30 cellular contexts compared by ENCODE assay signal in the genomic region with DNA sequence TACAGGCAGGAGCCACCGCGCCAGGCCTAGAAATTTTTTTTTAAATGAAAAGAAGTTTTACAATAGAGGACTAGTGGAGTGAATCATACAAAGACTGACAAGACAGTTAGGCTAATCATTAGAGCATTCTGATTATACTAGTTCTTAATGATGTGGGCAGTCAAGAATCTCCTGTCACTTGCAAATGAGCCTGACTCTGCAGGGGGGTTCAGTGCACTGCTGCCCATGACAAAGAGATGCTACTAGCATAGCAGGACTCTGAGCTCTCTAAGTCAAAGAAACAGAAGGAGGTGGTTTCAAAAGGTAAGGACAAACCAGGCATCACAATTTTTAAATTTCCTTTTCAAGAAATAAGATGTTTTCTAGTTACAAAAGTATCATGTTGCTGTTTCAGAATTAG. TPM values are rescaled to one million over a fixed set of nuclear protein-coding genes. Genes with fewer than 3 reads are reported as not detected.
DNase-seq lines count a peak whose midpoint lies in the region; ATAC-seq and TF ChIP-seq lines count a peak whose summit lies in the region.
"Had no signal": no experiment of that assay in that cellular context is flagged by ENCODE, and none has a peak within 500 bp of the region (broad histone marks: within the 10 kb centered on the region; RNA-seq: fewer than 3 reads in every experiment).

No MANE protein-coding gene starts in this region.

- H3K4me3 Mint-ChIP-seq in activated CD4-positive, alpha-beta T cell treated with anti-CD3 and anti-CD28 coated beads, Interleukin-2, amount 10 ng/mL, durations not matched to agents 24 days and 14 days: no peak overlapping the region
- H3K4me3 Mint-ChIP-seq in WTC11: peak overlapping the region; percentile 45
- H3K4me3 Mint-ChIP-seq in activated CD8-positive, alpha-beta memory T cell treated with anti-CD3 and anti-CD28 coated beads, Interleukin-2, amount 10 ng/mL, durations not matched to agents 7 days and 5 days: no peak overlapping the region
- H3K4me3 Mint-ChIP-seq: activated T-cell treated with anti-CD3 and anti-CD28 coated beads, Interleukin-2, amount 50 U/mL, for 72 hours; CD4-positive, CD25-positive, alpha-beta regulatory T cell; IgD-negative memory B cell; stimulated activated naive CD8-positive, alpha-beta T cell treated with anti-CD3 and anti-CD28 coated beads, Interleukin-15, Interleukin-2, amounts not matched to agents 100 ng/mL and 50 ng/mL, for 24 hours had no signal

- H3K27me3 Mint-ChIP-seq in activated CD4-positive, alpha-beta T cell treated with anti-CD3 and anti-CD28 coated beads, Interleukin-2, amount 10 ng/mL, durations not matched to agents 24 days and 14 days: no peaks in the 10 kb centered on the region
- peaks cover 4% of the 10 kb centered on the region; the same call in 1 of the 2 replicates for H3K27me3 Mint-ChIP-seq in WTC11 (ENCODE audit: low read depth)
- no peaks in the 10 kb centered on the region for H3K27me3 Mint-ChIP-seq in activated CD8-positive, alpha-beta memory T cell treated with anti-CD3 and anti-CD28 coated beads, Interleukin-2, amount 10 ng/mL, durations not matched to agents 7 days and 5 days
- H3K27me3 Mint-ChIP-seq: CD4-positive, CD25-positive, alpha-beta regulatory T cell; IgD-negative memory B cell; stimulated activated naive CD8-positive, alpha-beta T cell treated with anti-CD3 and anti-CD28 coated beads, Interleukin-15, Interleukin-2, amounts not matched to agents 100 ng/mL and 50 ng/mL, for 24 hours had no signal

- H3K36me3 Mint-ChIP-seq in activated CD4-positive, alpha-beta T cell treated with anti-CD3 and anti-CD28 coated beads, Interleukin-2, amount 10 ng/mL, durations not matched to agents 24 days and 14 days (ENCODE audit: low read depth): peaks cover 50% of the 10 kb centered on the region
- H3K36me3 Mint-ChIP-seq in WTC11: peaks cover 25% of the 10 kb centered on the region
- H3K36me3 Mint-ChIP-seq in activated CD8-positive, alpha-beta memory T cell treated with anti-CD3 and anti-CD28 coated beads, Interleukin-2, amount 10 ng/mL, durations not matched to agents 7 days and 5 days: peaks cover 34% of the 10 kb centered on the region

- no peak for TF ChIP-seq CTCF in WTC11 (IDR thresholded peaks at IDR 0.05)

- peaks cover 15% of the 10 kb centered on the region for H3K4me1 Mint-ChIP-seq in activated CD4-positive, alpha-beta T cell treated with anti-CD3 and anti-CD28 coated beads, Interleukin-2, amount 10 ng/mL, durations not matched to agents 24 days and 14 days
- H3K4me1 Mint-ChIP-seq in WTC11: peaks cover 56% of the 10 kb centered on the region
- H3K4me1 Mint-ChIP-seq in activated CD8-positive, alpha-beta memory T cell treated with anti-CD3 and anti-CD28 coated beads, Interleukin-2, amount 10 ng/mL, durations not matched to agents 7 days and 5 days: peaks cover 9% of the 10 kb centered on the region

- intact Hi-C loops in activated CD4-positive, alpha-beta T cell treated with anti-CD3 and anti-CD28 coated beads, Interleukin-2, amount 10 ng/mL, durations not matched to agents 24 days and 14 days (cut with micrococcal nuclease): no loop called here

- peak overlapping the region; percentile 53 for H3K27ac Mint-ChIP-seq in activated CD4-positive, alpha-beta T cell treated with anti-CD3 and anti-CD28 coated beads, Interleukin-2, amount 10 ng/mL, durations not matched to agents 24 days and 14 days
- peak overlapping the region; percentile 85 for H3K27ac Mint-ChIP-seq in WTC11
- H3K27ac Mint-ChIP-seq in activated CD8-positive, alpha-beta memory T cell treated with anti-CD3 and anti-CD28 coated beads, Interleukin-2, amount 10 ng/mL, durations not matched to agents 7 days and 5 days: no peak overlapping the region
- H3K27ac Mint-ChIP-seq: activated T-cell treated with anti-CD3 and anti-CD28 coated beads, Interleukin-2, amount 50 U/mL, for 72 hours; IgD-negative memory B cell; stimulated activated naive CD8-positive, alpha-beta T cell treated with anti-CD3 and anti-CD28 coated beads, Interleukin-15, Interleukin-2, amounts not matched to agents 100 ng/mL and 50 ng/mL, for 24 hours had no signal

- DNase-seq in activated CD4-positive, alpha-beta T cell treated with anti-CD3 and anti-CD28 coated beads, Interleukin-2, amount 10 ng/mL, durations not matched to agents 24 days and 14 days: no peak
- no peak for DNase-seq in activated CD4-positive, alpha-beta T cell treated with anti-CD3 and anti-CD28 coated beads for 4 hours
- peak; percentile 73 for DNase-seq in WTC11 (ENCODE audit: low spot score)
- DNase-seq in iPS-NIHi11 (ENCODE audit: low spot score): peak; percentile 57
- DNase-seq in NOMO-1 (lab: John Stamatoyannopoulos, UW; ENCODE audit: unreplicated experiment in 2 of 2): no peak
- DNase-seq in activated CD8-positive, alpha-beta memory T cell treated with anti-CD3 and anti-CD28 coated beads, Interleukin-2, amount 10 ng/mL, durations not matched to agents 7 days and 5 days: no peak
- DNase-seq: 8988T; activated naive CD4-positive, alpha-beta T cell treated with Interleukin-2 at 50 U/mL for 16 hours; activated T-cell treated with anti-CD3 and anti-CD28 coated beads, Interleukin-2, amount 50 U/mL, for 72 hours; adrenal gland; body of pancreas; CD4-positive, CD25-positive, alpha-beta regulatory T cell; cerebellar nuclear complex; dorsolateral prefrontal cortex; HCEC 1CT; NCI-H1048; NCI-H187 treated with DMSO at 0.1 percent for 48 hours; NCI-H2171 treated with DMSO at 0.1 percent for 48 hours; NCI-H524; psoas muscle; SHP77; T-helper 9 cell; uterus had no signal

- CTCF ChIA-PET in WTC11 (lab: Charles Lee): interaction anchor here (0.6 to 5.7 kb wide), 6 partner anchors 10 to 225 kb away, joined by 3 to 64 read pairs (median 6); partner anchors contain the start of gene CCDC6
- CTCF ChIA-PET in activated CD8-positive, alpha-beta memory T cell treated with anti-CD3 and anti-CD28 coated beads, Interleukin-2, amount 10 ng/mL, durations not matched to agents 7 days and 5 days (lab: Charles Lee): no interaction called here

- ATAC-seq in WTC11 (peak; percentile 95), HG02840 (IDR thresholded peaks at IDR 0.05; ENCODE audit: low FRiP score, unreplicated experiment) (no peak), HG02571 (IDR thresholded peaks at IDR 0.05; ENCODE audit: unreplicated experiment) (no peak)
- no peak for ATAC-seq in activated CD8-positive, alpha-beta memory T cell treated with anti-CD3 and anti-CD28 coated beads, Interleukin-2, amount 10 ng/mL, durations not matched to agents 7 days and 5 days
- ATAC-seq: activated T-cell treated with anti-CD3 and anti-CD28 coated beads, Interleukin-2, amount 50 U/mL, for 72 hours; body of pancreas; GM12878; left lobe of liver; Panc1 had no signal

- H3K9me3 Mint-ChIP-seq in activated CD4-positive, alpha-beta T cell treated with anti-CD3 and anti-CD28 coated beads, Interleukin-2, amount 10 ng/mL, durations not matched to agents 24 days and 14 days: no peaks in the 10 kb centered on the region
- no peaks in the 10 kb centered on the region for H3K9me3 Mint-ChIP-seq in WTC11
- H3K9me3 Mint-ChIP-seq in activated CD8-positive, alpha-beta memory T cell treated with anti-CD3 and anti-CD28 coated beads, Interleukin-2, amount 10 ng/mL, durations not matched to agents 7 days and 5 days (ENCODE audit: low read depth): no peaks in the 10 kb centered on the region
- H3K9me3 Mint-ChIP-seq: activated T-cell treated with anti-CD3 and anti-CD28 coated beads, Interleukin-2, amount 50 U/mL, for 72 hours; CD4-positive, CD25-positive, alpha-beta regulatory T cell; IgD-negative memory B cell; stimulated activated naive CD8-positive, alpha-beta T cell treated with anti-CD3 and anti-CD28 coated beads, Interleukin-15, Interleukin-2, amounts not matched to agents 100 ng/mL and 50 ng/mL, for 24 hours had no signal

- POLR2A ChIA-PET in WTC11 (lab: Charles Lee): interaction anchor here (1.0 to 1.2 kb wide), 2 partner anchors 59 to 61 kb away, joined by 3 to 4 read pairs; partner anchors contain the start of gene CCDC6

TF ChIP-seq in WTC11, 78 proteins besides CTCF, POLR2A, EP300 and RAD21 (continues in another document):
- TF ChIP-seq GRHL2 (CRISPR knock-in tag; IDR thresholded peaks at IDR 0.05; ENCODE audit: insufficient replicate concordance, severe bottlenecking) (no peak), ETV6 (CRISPR knock-in tag; IDR thresholded peaks at IDR 0.05) (0 out of 2 replicates have a peak, but pooled peaks have one; percentile 15), CREB1 (CRISPR knock-in tag; IDR thresholded peaks at IDR 0.05) (no peak), TEAD1 (CRISPR knock-in tag; IDR thresholded peaks at IDR 0.05) (peak; percentile 68; the same call in 1 of the 2 replicates), ZBTB43 (CRISPR knock-in tag; IDR thresholded peaks at IDR 0.05) (no peak)
- TF ChIP-seq, protein P1, sequence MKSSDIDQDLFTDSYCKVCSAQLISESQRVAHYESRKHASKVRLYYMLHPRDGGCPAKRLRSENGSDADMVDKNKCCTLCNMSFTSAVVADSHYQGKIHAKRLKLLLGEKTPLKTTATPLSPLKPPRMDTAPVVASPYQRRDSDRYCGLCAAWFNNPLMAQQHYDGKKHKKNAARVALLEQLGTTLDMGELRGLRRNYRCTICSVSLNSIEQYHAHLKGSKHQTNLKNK (CRISPR knock-in tag; IDR thresholded peaks at IDR 0.05): 0 out of 2 replicates have a peak, but pooled peaks have one; percentile 27

RNA-seq across cellular contexts. Expression of gene CCDC6, which starts 59.0 kb away (rescaled TPM):
- 83.2 and 85.1 TPM in 2 replicates for total RNA-seq in activated CD4-positive, alpha-beta T cell treated with anti-CD3 and anti-CD28 coated beads, Interleukin-2, amount 10 ng/mL, durations not matched to agents 24 days and 14 days
- 48.4 to 55.2 TPM (median 49.8 TPM) in 3 replicates for total RNA-seq in WTC11 (2021)
- 10 to 100 TPM; 16.8 to 34.4 TPM for total RNA-seq in activated CD8-positive, alpha-beta memory T cell treated with anti-CD3 and anti-CD28 coated beads, Interleukin-2, amount 10 ng/mL, durations not matched to agents 7 days and 5 days

Comparison
In these comparisons a context has a peak if more than half of its experiments do, and no peak if none do; other contexts are left out.
1. DNase-seq: peak in WTC11 (single experiment) and iPS-NIHi11 (single experiment); none in activated CD4-positive, alpha-beta T cell treated with anti-CD3 and anti-CD28 coated beads, Interleukin-2, amount 10 ng/mL, durations not matched to agents 24 days and 14 days (single experiment), activated CD4-positive, alpha-beta T cell treated with anti-CD3 and anti-CD28 coated beads for 4 hours (0 of 2), NOMO-1 (0 of 2) and activated CD8-positive, alpha-beta memory T cell treated with anti-CD3 and anti-CD28 coated beads, Interleukin-2, amount 10 ng/mL, durations not matched to agents 7 days and 5 days (single experiment).